In the genomic region with DNA sequence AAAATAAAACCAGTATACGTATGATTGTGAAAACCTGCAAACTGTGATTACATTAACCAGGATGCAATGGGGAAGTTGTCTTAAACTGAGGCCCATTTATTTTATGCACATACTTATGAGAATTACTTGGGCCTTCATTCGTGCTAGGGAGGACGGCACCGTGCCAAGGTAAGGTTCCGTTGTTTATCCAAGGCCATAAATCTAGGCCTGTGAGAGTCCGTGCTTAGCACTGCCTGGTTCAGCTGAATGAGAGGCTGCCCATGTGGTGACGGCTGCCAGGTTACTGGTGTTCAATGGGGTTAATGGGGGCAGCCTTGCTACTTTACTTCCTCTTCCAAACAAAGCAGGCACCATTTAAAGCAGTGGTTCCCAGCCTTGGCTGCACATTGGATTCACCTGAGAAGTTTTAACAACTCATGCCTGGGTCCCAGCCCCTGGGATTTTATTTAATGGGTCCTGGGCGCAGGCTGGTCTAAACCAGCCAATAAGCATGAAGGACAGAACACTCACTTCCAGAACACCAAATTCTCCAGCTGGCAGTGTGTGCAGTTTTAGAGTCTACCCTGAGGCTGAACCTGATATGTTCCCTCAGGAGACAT, we compare ENCODE assay signal across 17 cellular contexts.
DNase-seq lines count a peak whose midpoint lies in the region; TF ChIP-seq lines count a peak whose summit lies in the region.
"Had no signal": no experiment of that assay in that cellular context is flagged by ENCODE, and none has a peak within 500 bp of the region (broad histone marks: within the 10 kb centered on the region; RNA-seq: fewer than 3 reads in every experiment).

No MANE protein-coding gene starts in this region.

- H3K27ac Mint-ChIP-seq in type B pancreatic cell = peak overlapping the region; percentile 34
- H3K27ac Mint-ChIP-seq in CD4-positive, alpha-beta memory T cell = no peak overlapping the region

- CTCF ChIA-PET in CD4-positive, alpha-beta memory T cell (lab: Charles Lee; ENCODE audit: partially characterized antibody) = interaction anchor here (1.4 kb wide), 1 partner anchor 12 kb away, joined by 3 read pairs; no protein-coding TSS in a partner anchor
- CTCF ChIA-PET in HEK293T (lab: Yijun Ruan, JAX) = no interaction called here

- H3K27me3 Mint-ChIP-seq in type B pancreatic cell = no peaks in the 10 kb centered on the region
- no peaks in the 10 kb centered on the region for H3K27me3 Mint-ChIP-seq in CD4-positive, alpha-beta memory T cell

- peaks cover 14% of the 10 kb centered on the region for H3K36me3 Mint-ChIP-seq in type B pancreatic cell
- peaks cover 45 to 48% of the 10 kb centered on the region in 2 donors for H3K36me3 Mint-ChIP-seq in CD4-positive, alpha-beta memory T cell

- no peaks in the 10 kb centered on the region for H3K27me3 ChIP-seq in Peyer's patch
- H3K27me3 ChIP-seq in CD4-positive, alpha-beta memory T cell (ENCODE audit: insufficient read depth, low read length) = no peaks in the 10 kb centered on the region
- H3K27me3 ChIP-seq: breast epithelium, heart right ventricle had no signal

- intact Hi-C loops in CD4-positive, alpha-beta memory T cell (cut with micrococcal nuclease) = no loop called here

- no peaks in the 10 kb centered on the region for H3K36me3 ChIP-seq in Peyer's patch
- peaks cover 7% of the 10 kb centered on the region for H3K36me3 ChIP-seq in CD4-positive, alpha-beta memory T cell (ENCODE audit: insufficient read depth, low read length)
- H3K36me3 ChIP-seq: breast epithelium had no signal

- no peak overlapping the region for H3K4me3 Mint-ChIP-seq in type B pancreatic cell
- H3K4me3 Mint-ChIP-seq in CD4-positive, alpha-beta memory T cell = no peak overlapping the region

- POLR2A ChIA-PET in CD4-positive, alpha-beta memory T cell (lab: Charles Lee; ENCODE audit: partially characterized antibody) = interaction anchor here (0.5 kb wide), 1 partner anchor 88 kb away, joined by 4 read pairs; no protein-coding TSS in a partner anchor
- POLR2A ChIA-PET in HEK293T (lab: Yijun Ruan, JAX) = no interaction called here

- TF ChIP-seq CTCF in Peyer's patch (IDR thresholded peaks at IDR 0.05) (no peak), type B pancreatic cell (conservative IDR thresholded peaks at IDR 0.05) (no peak)

- H3K4me3 ChIP-seq in Peyer's patch = no peak overlapping the region
- no peak overlapping the region for H3K4me3 ChIP-seq in CD4-positive, alpha-beta memory T cell (ENCODE audit: low read length in 2 of 2)
- H3K4me3 ChIP-seq: breast epithelium, heart right ventricle, smooth muscle cell had no signal

- no peak for TF ChIP-seq POLR2A in Peyer's patch (IDR thresholded peaks at IDR 0.05)

- no peaks in the 10 kb centered on the region for H3K9me3 ChIP-seq in Peyer's patch
- H3K9me3 ChIP-seq in CD4-positive, alpha-beta memory T cell (ENCODE audit: control insufficient read depth in 1 of 2, low read length in 2 of 2) = no peaks in the 10 kb centered on the region
- H3K9me3 ChIP-seq: breast epithelium, heart right ventricle had no signal

- peaks cover 9% of the 10 kb centered on the region for H3K4me1 Mint-ChIP-seq in type B pancreatic cell (ENCODE audit: unreplicated experiment)
- peaks cover 5 to 9% (median 7%) of the 10 kb centered on the region in 4 donors for H3K4me1 Mint-ChIP-seq in CD4-positive, alpha-beta memory T cell

- DNase-seq in DMS53 (lab: John Stamatoyannopoulos, UW) (peak; percentile 14), DMS53 treated with DMSO at 0.1 percent for 48 hours (lab: John Stamatoyannopoulos, UW; ENCODE audit: unreplicated experiment) (no peak), Peyer's patch (peak in 2 of 3 donors; percentile 63 to 68), kidney tubule cell (ENCODE audit: low spot score) (peak; percentile 45), type B pancreatic cell (ENCODE audit: extremely low spot score, unreplicated experiment) (no peak), HCEC 1CT (no peak), HEK293T (ENCODE audit: extremely low spot score) (no peak)
- DNase-seq in CD4-positive, alpha-beta memory T cell = no peak
- DNase-seq: activated gamma-delta T cell treated with Interleukin-2 at 50 U/mL for 16 hours, heart right ventricle, MM.1S, NCI-H82, SIG-M5, T1000 had no signal

- H3K9me3 Mint-ChIP-seq in type B pancreatic cell = no peaks in the 10 kb centered on the region
- H3K9me3 Mint-ChIP-seq in CD4-positive, alpha-beta memory T cell = peaks cover 0 to 4% (median 0%) of the 10 kb centered on the region in 8 donors

- peaks cover 0 to 7% (median 0%) of the 10 kb centered on the region in 4 donors for H3K4me1 ChIP-seq in Peyer's patch
- H3K4me1 ChIP-seq in CD4-positive, alpha-beta memory T cell (ENCODE audit: insufficient read depth, low read length) = no peaks in the 10 kb centered on the region
- H3K4me1 ChIP-seq: breast epithelium, heart right ventricle had no signal

- no peak overlapping the region for H3K27ac ChIP-seq in Peyer's patch
- no peak overlapping the region for H3K27ac ChIP-seq in CD4-positive, alpha-beta memory T cell (ENCODE audit: low read depth, low read length)
- H3K27ac ChIP-seq: 22Rv1, breast epithelium, heart right ventricle had no signal

TF ChIP-seq in HEK293T, 16 proteins besides CTCF, POLR2A, EP300 and RAD21:
- TF ChIP-seq HDGF (IDR thresholded peaks at IDR 0.05; ENCODE audit: borderline replicate concordance) (no peak), FOXK2 (IDR thresholded peaks at IDR 0.05) (no peak), SP1 (IDR thresholded peaks at IDR 0.05) (no peak), FOXA1 (IDR thresholded peaks at IDR 0.05) (no peak), CTBP1 (IDR thresholded peaks at IDR 0.05; ENCODE audit: borderline replicate concordance) (no peak), ZNF384 (IDR thresholded peaks at IDR 0.05) (no peak), SUZ12 (IDR thresholded peaks at IDR 0.05) (no peak), BHLHE40 (IDR thresholded peaks at IDR 0.05; ENCODE audit: borderline replicate concordance) (no peak)

Comparison
In these comparisons a context has a peak if more than half of its experiments do, and no peak if none do; other contexts are left out.
1. DNase-seq: peak in DMS53 (single experiment), Peyer's patch (2 of 3) and kidney tubule cell (single experiment); none in DMS53 treated with DMSO at 0.1 percent for 48 hours (single experiment), type B pancreatic cell (single experiment), HCEC 1CT (single experiment), CD4-positive, alpha-beta memory T cell (0 of 5) and HEK293T (single experiment).